In genomic region chr2:96148410-96149217, GRCh38 we compare ENCODE assay signal across 7 cellular contexts. TPM values are rescaled to one million over a fixed set of nuclear protein-coding genes. Genes with fewer than 3 reads are reported as not detected.
DNase-seq lines count a peak whose midpoint lies in the region; ATAC-seq and TF ChIP-seq lines count a peak whose summit lies in the region.

No MANE protein-coding gene starts in this region.

- H3K4me1 Mint-ChIP-seq in mesothelial cell of epicardium: peaks cover 50% of the 10 kb centered on the region

- peak overlapping the region; percentile 49 for H3K4me3 Mint-ChIP-seq in mesothelial cell of epicardium

- no peaks in the 10 kb centered on the region for H3K36me3 Mint-ChIP-seq in mesothelial cell of epicardium

- TF ChIP-seq CTCF in mesothelial cell of epicardium (IDR thresholded peaks at IDR 0.05; ENCODE audit: unreplicated experiment): no peak

- peak overlapping the region; percentile 94 for H3K27ac Mint-ChIP-seq in mesothelial cell of epicardium

- no peaks in the 10 kb centered on the region for H3K9me3 Mint-ChIP-seq in mesothelial cell of epicardium

- peak; percentile 17 for DNase-seq in NCI-H446 treated with DMSO at 0.1 percent for 48 hours (lab: John Stamatoyannopoulos, UW)
- peak; percentile 87 to 96 for DNase-seq in activated CD4-positive, alpha-beta T cell treated with anti-CD3 and anti-CD28 coated beads, Interleukin-2, amount 50 U/mL, for 24 hours (ENCODE audit: low read depth in 1 of 2, low spot score in 1 of 2)
- peak; percentile 79 to 88 for DNase-seq in dermis microvascular lymphatic vessel endothelial cell (ENCODE audit: low read depth in 2 of 2)
- peak; percentile 55 to 77 for DNase-seq in mesothelial cell of epicardium (ENCODE audit: low spot score in 2 of 2, unreplicated experiment in 2 of 2)
- DNase-seq in stimulated activated CD8-positive, alpha-beta memory T cell treated with anti-CD3 and anti-CD28 coated beads, Interleukin-7, amount 100 ng/mL, for 4 hours (ENCODE audit: low read depth in 2 of 2): peak; percentile 98

- H3K27me3 Mint-ChIP-seq in mesothelial cell of epicardium (ENCODE audit: low read depth): no peaks in the 10 kb centered on the region

- peak; percentile 49 for ATAC-seq in GM18517 (IDR thresholded peaks at IDR 0.05; ENCODE audit: unreplicated experiment)
- peak; percentile 44 for ATAC-seq in HG03060 (IDR thresholded peaks at IDR 0.05; ENCODE audit: low read depth, unreplicated experiment)

RNA-seq across cellular contexts. Expression of gene DUSP2, which starts 3.4 kb away (rescaled TPM):
- 0.26 and 0.76 TPM in 2 replicates for total RNA-seq in dermis microvascular lymphatic vessel endothelial cell
- total RNA-seq in mesothelial cell of epicardium: 38.3 to 42.7 TPM (median 40.6 TPM) in 3 replicates

RNA-seq across cellular contexts. Expression of gene ASTL, which starts 10.3 kb away (rescaled TPM):
- not detected in 2 replicates for total RNA-seq in dermis microvascular lymphatic vessel endothelial cell
- total RNA-seq in mesothelial cell of epicardium: 0.60 to 1.2 TPM (median 1.1 TPM) in 3 replicates

RNA-seq across cellular contexts. Expression of gene ADRA2B, which starts 32.2 kb away (rescaled TPM):
- total RNA-seq in dermis microvascular lymphatic vessel endothelial cell (under 0.01 TPM in 2 replicates), mesothelial cell of epicardium (0.51 to 0.63 TPM (median 0.56 TPM) in 3 replicates)

Comparison
In these comparisons a context has a peak if more than half of its experiments do, and no peak if none do; other contexts are left out.
1. Peak in every context shown above with its lines: DNase-seq and ATAC-seq.
2. DNase-seq: peak in every context shown above with its lines; median percentile 98 in stimulated activated CD8-positive, alpha-beta memory T cell treated with anti-CD3 and anti-CD28 coated beads, Interleukin-7, amount 100 ng/mL, for 4 hours; 92 in activated CD4-positive, alpha-beta T cell treated with anti-CD3 and anti-CD28 coated beads, Interleukin-2, amount 50 U/mL, for 24 hours; 84 in dermis microvascular lymphatic vessel endothelial cell; 66 in mesothelial cell of epicardium; 17 in NCI-H446 treated with DMSO at 0.1 percent for 48 hours.
3. RNA of gene DUSP2, which starts 3.4 kb away (total RNA-seq): 38.3 to 42.7 TPM in mesothelial cell of epicardium; 0.26 to 0.76 TPM in dermis microvascular lymphatic vessel endothelial cell; every median in the first group is over 10 times any median in the second.